8 cellular contexts compared by ENCODE assay signal in genomic region chr22:28009272-28009827, GRCh38.
DNase-seq lines count a peak whose midpoint lies in the region; TF ChIP-seq lines count a peak whose summit lies in the region.

No MANE protein-coding gene starts in this region.

- DNase-seq in AG10803 (ENCODE audit: low read depth) = peak; percentile 86
- DNase-seq in GOT3 (lab: John Stamatoyannopoulos, UW) = peak; percentile 37
- peak; percentile 83 to 90 for DNase-seq in NCI-H446 (lab: John Stamatoyannopoulos, UW)
- DNase-seq in activated CD4-positive, alpha-beta T cell treated with anti-CD3 and anti-CD28 coated beads, Interleukin-2, amount 50 U/mL, for 48 hours = peak; percentile 81 to 85
- DNase-seq in effector CD4-positive, alpha-beta T cell = peak; percentile 63
- peak; percentile 83 for DNase-seq in medulla oblongata (ENCODE audit: extremely low spot score)
- DNase-seq in stimulated activated CD4-positive, alpha-beta T cell treated with anti-CD3 and anti-CD28 coated beads, TNF-alpha, amount 100 ng/mL, for 48 hours (ENCODE audit: low read depth in 3 of 3) = peak; percentile 62 to 71 (median 64)
- no peak for DNase-seq in OCI-M2 (lab: John Stamatoyannopoulos, UW; ENCODE audit: unreplicated experiment)

- peak; percentile 95 for TF ChIP-seq CTCF in AG10803 (conservative IDR thresholded peaks at IDR 0.05; ENCODE audit: low read length)

- H3K4me3 ChIP-seq in AG10803 (ENCODE audit: low read length) = no peak overlapping the region
